In genomic region chr10:92690211-92691041, GRCh38 we compare ENCODE assay signal across 8 cellular contexts. TPM values are rescaled to one million over a fixed set of nuclear protein-coding genes. Genes with fewer than 3 reads are reported as not detected.
DNase-seq lines count a peak whose midpoint lies in the region; ATAC-seq lines count a peak whose summit lies in the region.

No MANE protein-coding gene starts in this region.

- H3K4ac ChIP-seq in mesendoderm (ENCODE audit: low read depth, low read length): no peak overlapping the region

- DNase-seq in NAMALWA (ENCODE audit: low spot score) (peak; percentile 33), mesendoderm (peak; percentile 51), NCI-H2171 (lab: John Stamatoyannopoulos, UW) (no peak)
- DNase-seq in activated CD4-positive, alpha-beta memory T cell treated with anti-CD3 and anti-CD28 coated beads, Interleukin-2, amount 10 ng/mL, durations not matched to agents 7 days and 5 days: peak; percentile 77
- DNase-seq in stimulated activated CD8-positive, alpha-beta memory T cell treated with anti-CD3 and anti-CD28 coated beads, Interleukin-4, amount 100 ng/mL, for 48 hours: peak; percentile 76

- H4K8ac ChIP-seq in mesendoderm (ENCODE audit: low read depth, low read length): no peak overlapping the region

- peaks cover 5% of the 10 kb centered on the region for H3K36me3 Mint-ChIP-seq in activated CD4-positive, alpha-beta memory T cell treated with anti-CD3 and anti-CD28 coated beads, Interleukin-2, amount 10 ng/mL, durations not matched to agents 7 days and 5 days (ENCODE audit: low read depth)

- H3K4me2 ChIP-seq in mesendoderm (ENCODE audit: low read length): peak overlapping the region; percentile 72

- H4K5ac ChIP-seq in mesendoderm (ENCODE audit: low read length): no peak overlapping the region

- H3K27ac ChIP-seq in ectodermal cell (ENCODE audit: insufficient read depth, low read depth, low read length, poor library complexity, severe bottlenecking) (no peak overlapping the region), mesendoderm (ENCODE audit: low read depth, low read length) (no peak overlapping the region)

- no peak overlapping the region for H2BK15ac ChIP-seq in mesendoderm (replicated peaks; ENCODE audit: low read depth)

- H3K18ac ChIP-seq in mesendoderm (ENCODE audit: low read length): peak overlapping the region; percentile 12

- peaks cover 80% of the 10 kb centered on the region for H3K27me3 ChIP-seq in ectodermal cell (ENCODE audit: control insufficient read depth, insufficient read depth, low read length, poor library complexity, severe bottlenecking)
- H3K27me3 ChIP-seq in mesendoderm (ENCODE audit: insufficient read depth, low read length, poor library complexity): peaks cover 21% of the 10 kb centered on the region

- H2BK5ac ChIP-seq in mesendoderm (ENCODE audit: low read length): no peak overlapping the region

- peak overlapping the region; percentile 69 for H3K23ac ChIP-seq in mesendoderm (ENCODE audit: low read length)

- no peak overlapping the region for H2AK5ac ChIP-seq in mesendoderm (ENCODE audit: low read length)

- peak overlapping the region; percentile 14 for H3K4me3 ChIP-seq in ectodermal cell (ENCODE audit: insufficient read depth, low read depth, low read length)
- peak overlapping the region; percentile 42 for H3K4me3 ChIP-seq in mesendoderm (ENCODE audit: low read length)

- no peaks in the 10 kb centered on the region for H3K79me1 ChIP-seq in mesendoderm (ENCODE audit: low read length)

- no peaks in the 10 kb centered on the region for H3K9me3 ChIP-seq in ectodermal cell (ENCODE audit: control insufficient read depth, low read length)

- peak overlapping the region; percentile 57 for H3K4me3 Mint-ChIP-seq in activated CD4-positive, alpha-beta memory T cell treated with anti-CD3 and anti-CD28 coated beads, Interleukin-2, amount 10 ng/mL, durations not matched to agents 7 days and 5 days

- ATAC-seq in GM19035 (IDR thresholded peaks at IDR 0.05; ENCODE audit: unreplicated experiment): peak; percentile 38
- no peak for ATAC-seq in GM18858 (IDR thresholded peaks at IDR 0.05; ENCODE audit: unreplicated experiment)

- peaks cover 23% of the 10 kb centered on the region for H3K4me1 Mint-ChIP-seq in activated CD4-positive, alpha-beta memory T cell treated with anti-CD3 and anti-CD28 coated beads, Interleukin-2, amount 10 ng/mL, durations not matched to agents 7 days and 5 days

- H2BK120ac ChIP-seq in mesendoderm (ENCODE audit: low read depth, low read length): no peak overlapping the region

- WGBS in ectodermal cell, 2 experiments: 1% methylated on average over 77 of the region's 77 CpGs
- no CpG with 5 or more reads among the region's 77 CpGs for WGBS in mesendoderm (ENCODE audit: extremely low coverage, insufficient coverage, low lambda C conversion rate)

- H3K9ac ChIP-seq in mesendoderm (ENCODE audit: low read length): peak overlapping the region; percentile 67

- no peak overlapping the region for H3K27ac Mint-ChIP-seq in activated CD4-positive, alpha-beta memory T cell treated with anti-CD3 and anti-CD28 coated beads, Interleukin-2, amount 10 ng/mL, durations not matched to agents 7 days and 5 days

- H3K79me2 ChIP-seq in mesendoderm (ENCODE audit: control insufficient read depth, insufficient read depth, low read length): no peaks in the 10 kb centered on the region

- H3K9me3 Mint-ChIP-seq in activated CD4-positive, alpha-beta memory T cell treated with anti-CD3 and anti-CD28 coated beads, Interleukin-2, amount 10 ng/mL, durations not matched to agents 7 days and 5 days: no peaks in the 10 kb centered on the region

- POLR2A ChIA-PET in activated CD4-positive, alpha-beta memory T cell treated with anti-CD3 and anti-CD28 coated beads, Interleukin-2, amount 10 ng/mL, durations not matched to agents 7 days and 5 days (lab: Charles Lee): interaction anchor here (0.7 to 2.7 kb wide), 8 partner anchors 9 to 892 kb away, joined by 3 to 17 read pairs (median 3); partner anchors contain the start of genes EXOC6 and TNKS2

- H3K36me3 ChIP-seq in ectodermal cell (ENCODE audit: control insufficient read depth, insufficient read depth, low read length): no peaks in the 10 kb centered on the region
- no peaks in the 10 kb centered on the region for H3K36me3 ChIP-seq in mesendoderm (ENCODE audit: control insufficient read depth, insufficient read depth, low read length)

- H3K27me3 Mint-ChIP-seq in activated CD4-positive, alpha-beta memory T cell treated with anti-CD3 and anti-CD28 coated beads, Interleukin-2, amount 10 ng/mL, durations not matched to agents 7 days and 5 days: peaks cover 74% of the 10 kb centered on the region

- CTCF ChIA-PET in activated CD4-positive, alpha-beta memory T cell treated with anti-CD3 and anti-CD28 coated beads, Interleukin-2, amount 10 ng/mL, durations not matched to agents 7 days and 5 days (lab: Charles Lee): interaction anchor here (0.6 kb wide), 1 partner anchor 56 kb away, joined by 3 read pairs; no protein-coding TSS in a partner anchor

- H3K56ac ChIP-seq in mesendoderm (ENCODE audit: low read length): peak overlapping the region; percentile 73

- H3K4me1 ChIP-seq in ectodermal cell (ENCODE audit: control insufficient read depth, insufficient read depth, low read length): peaks cover 6% of the 10 kb centered on the region
- H3K4me1 ChIP-seq in mesendoderm (ENCODE audit: control insufficient read depth, low read depth, low read length): no peaks in the 10 kb centered on the region

RNA-seq across cellular contexts. Expression of gene HHEX, which starts 0.7 kb away (rescaled TPM):
- under 1 TPM; 0.13 to 0.23 TPM for total RNA-seq in activated CD4-positive, alpha-beta memory T cell treated with anti-CD3 and anti-CD28 coated beads, Interleukin-2, amount 10 ng/mL, durations not matched to agents 7 days and 5 days
- polyA plus RNA-seq in ectodermal cell (2013, experiment 1 of 4): 0.26 TPM
- polyA plus RNA-seq in ectodermal cell (2013, experiment 2 of 4): not detected
- not detected for polyA plus RNA-seq in ectodermal cell (2013, experiment 3 of 4)
- polyA plus RNA-seq in ectodermal cell (2013, experiment 4 of 4): 0.20 TPM
- polyA plus RNA-seq in mesendoderm (2013, experiment 1 of 2): 0.88 TPM
- polyA plus RNA-seq in mesendoderm (2013, experiment 2 of 2): 0.90 TPM
